ENCODE assay signal across 26 cellular contexts in the genomic region with DNA sequence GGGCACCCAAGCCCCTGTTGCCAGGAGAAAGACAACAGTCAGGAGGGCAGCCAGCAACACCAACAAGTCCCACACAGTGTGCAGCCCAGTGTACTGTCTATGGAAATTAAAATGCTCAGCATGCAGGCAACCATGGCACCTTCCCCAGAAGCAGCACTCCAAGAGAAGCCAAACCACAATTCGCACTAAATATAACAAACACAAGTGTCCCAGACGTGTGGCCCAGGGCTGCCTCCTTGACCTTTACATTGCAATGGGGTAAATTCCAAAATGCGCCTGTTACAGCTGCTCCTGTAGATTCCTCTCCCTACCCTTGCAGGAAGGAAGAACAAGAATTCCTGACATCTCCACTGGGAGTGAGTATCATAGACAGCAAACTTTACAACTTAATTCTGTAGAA.
"Had no signal": no experiment of that assay in that cellular context is flagged by ENCODE, and none has a peak within 500 bp of the region (broad histone marks: within the 10 kb centered on the region; RNA-seq: fewer than 3 reads in every experiment).

No MANE protein-coding gene starts in this region.

- H3K27ac ChIP-seq: stomach, suprapubic skin, testis, thoracic aorta, thyroid gland, tibial artery, tibial nerve, transverse colon, upper lobe of left lung, upper lobe of right lung, uterus, vagina had no signal

- H3K9me3 ChIP-seq: stomach, suprapubic skin, testis, thoracic aorta, thyroid gland, tibial artery, tibial nerve, transverse colon, upper lobe of left lung, upper lobe of right lung, uterus, vagina had no signal

- H3K4me3 ChIP-seq: stomach, suprapubic skin, testis, thoracic aorta, thyroid gland, tibial artery, tibial nerve, transverse colon, upper lobe of left lung, upper lobe of right lung, uterus, vagina had no signal

- DNase-seq: stimulated activated CD4-positive, alpha-beta T cell treated with anti-CD3 and anti-CD28 coated beads, Interleukin-2, amount 100 ng/mL, for 48 hours; stimulated activated CD4-positive, alpha-beta T cell treated with anti-CD3 and anti-CD28 coated beads, Interleukin-4, amount 100 ng/mL, for 1 hour; stimulated activated CD4-positive, alpha-beta T cell treated with anti-CD3 and anti-CD28 coated beads, Interleukin-4, amount 100 ng/mL, for 24 hours; stimulated activated CD4-positive, alpha-beta T cell treated with anti-CD3 and anti-CD28 coated beads, Interleukin-4, amount 100 ng/mL, for 4 hours; stimulated activated CD8-positive, alpha-beta memory T cell treated with anti-CD3 and anti-CD28 coated beads, Interleukin-4, amount 100 ng/mL, for 48 hours; stimulated activated naive B cell treated with anti-CD40 and anti-IgM and Interleukin-4, amounts not matched to agents 10 μg/mL and 1 μg/mL and 100 μg/mL, for 72 hours; stimulated activated naive CD4-positive, alpha-beta T cell; stimulated activated naive CD4-positive, alpha-beta T cell treated with Interleukin-2 at 50 U/mL for 16 hours; stimulated activated naive CD8-positive, alpha-beta T cell treated with anti-CD3 and anti-CD28 coated beads, Interleukin-15, amount 100 ng/mL, for 72 hours; stimulated activated naive CD8-positive, alpha-beta T cell treated with anti-CD3 and anti-CD28 coated beads, Interleukin-15, Interleukin-2, amounts not matched to agents 100 U/mL and 50 U/mL, for 24 hours; stomach; substantia nigra; testis; thyroid gland; tibial artery; transverse colon; trophoblast cell; upper lobe of left lung; upper lobe of right lung; uterus had no signal

- H3K36me3 ChIP-seq: stomach, suprapubic skin, thoracic aorta, thyroid gland, tibial artery, tibial nerve, transverse colon, upper lobe of left lung, upper lobe of right lung, uterus, vagina had no signal

- H3K4me1 ChIP-seq: stomach, suprapubic skin, testis, thyroid gland, tibial artery, tibial nerve, transverse colon, upper lobe of left lung, upper lobe of right lung, uterus, vagina had no signal

- H3K27me3 ChIP-seq: stomach, suprapubic skin, testis, thyroid gland, tibial artery, tibial nerve, transverse colon, upper lobe of left lung, upper lobe of right lung, uterus, vagina had no signal

- ATAC-seq: stimulated activated effector memory CD8-positive, alpha-beta T cell treated with anti-CD3 and anti-CD28 coated beads, Interleukin-12 subunit alpha, Interleukin-12 subunit beta, amount 100 ng/mL, for 72 hours; stimulated activated memory B cell treated with anti-CD40 and anti-IgM and Interleukin-4, amounts not matched to agents 10 μg/mL and 1 μg/mL and 100 μg/mL, for 72 hours; stimulated activated naive B cell treated with anti-CD40 and anti-IgM and Interleukin-4, amounts not matched to agents 10 μg/mL and 1 μg/mL and 100 μg/mL, for 72 hours; stimulated activated naive CD8-positive, alpha-beta T cell treated with anti-CD3 and anti-CD28 coated beads, Interleukin-15, amount 100 ng/mL, for 72 hours; stimulated activated naive CD8-positive, alpha-beta T cell treated with anti-CD3 and anti-CD28 coated beads, Interleukin-15, Interleukin-2, amounts not matched to agents 100 U/mL and 50 U/mL, for 24 hours; upper lobe of right lung had no signal
